Comparison of ENCODE assay signal across 1 cellular context in the genomic region with DNA sequence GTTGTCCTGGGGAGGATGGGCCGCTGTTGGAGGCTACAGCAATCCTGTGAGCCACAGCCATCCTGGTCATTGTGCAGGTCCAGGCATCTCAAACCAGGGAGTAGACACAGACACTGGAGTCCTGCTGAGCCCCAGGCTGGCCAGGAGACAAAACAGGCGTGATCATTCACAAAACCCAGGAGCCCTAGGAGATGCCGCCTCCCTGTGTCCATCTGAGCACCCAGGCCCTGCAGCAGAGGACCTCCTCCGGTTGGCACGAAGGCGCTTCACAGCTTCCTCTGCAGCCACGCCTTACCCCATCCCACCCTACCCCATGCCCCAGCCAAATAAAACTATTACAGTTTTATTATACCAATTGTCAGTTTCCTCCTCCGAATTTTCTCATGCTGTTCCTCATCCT.
TF ChIP-seq lines count a peak whose summit lies in the region.

No MANE protein-coding gene starts in this region.

TF ChIP-seq in K562, 482 proteins besides CTCF, POLR2A, EP300 and RAD21 (continued from another document):
- TF ChIP-seq, protein P1, sequence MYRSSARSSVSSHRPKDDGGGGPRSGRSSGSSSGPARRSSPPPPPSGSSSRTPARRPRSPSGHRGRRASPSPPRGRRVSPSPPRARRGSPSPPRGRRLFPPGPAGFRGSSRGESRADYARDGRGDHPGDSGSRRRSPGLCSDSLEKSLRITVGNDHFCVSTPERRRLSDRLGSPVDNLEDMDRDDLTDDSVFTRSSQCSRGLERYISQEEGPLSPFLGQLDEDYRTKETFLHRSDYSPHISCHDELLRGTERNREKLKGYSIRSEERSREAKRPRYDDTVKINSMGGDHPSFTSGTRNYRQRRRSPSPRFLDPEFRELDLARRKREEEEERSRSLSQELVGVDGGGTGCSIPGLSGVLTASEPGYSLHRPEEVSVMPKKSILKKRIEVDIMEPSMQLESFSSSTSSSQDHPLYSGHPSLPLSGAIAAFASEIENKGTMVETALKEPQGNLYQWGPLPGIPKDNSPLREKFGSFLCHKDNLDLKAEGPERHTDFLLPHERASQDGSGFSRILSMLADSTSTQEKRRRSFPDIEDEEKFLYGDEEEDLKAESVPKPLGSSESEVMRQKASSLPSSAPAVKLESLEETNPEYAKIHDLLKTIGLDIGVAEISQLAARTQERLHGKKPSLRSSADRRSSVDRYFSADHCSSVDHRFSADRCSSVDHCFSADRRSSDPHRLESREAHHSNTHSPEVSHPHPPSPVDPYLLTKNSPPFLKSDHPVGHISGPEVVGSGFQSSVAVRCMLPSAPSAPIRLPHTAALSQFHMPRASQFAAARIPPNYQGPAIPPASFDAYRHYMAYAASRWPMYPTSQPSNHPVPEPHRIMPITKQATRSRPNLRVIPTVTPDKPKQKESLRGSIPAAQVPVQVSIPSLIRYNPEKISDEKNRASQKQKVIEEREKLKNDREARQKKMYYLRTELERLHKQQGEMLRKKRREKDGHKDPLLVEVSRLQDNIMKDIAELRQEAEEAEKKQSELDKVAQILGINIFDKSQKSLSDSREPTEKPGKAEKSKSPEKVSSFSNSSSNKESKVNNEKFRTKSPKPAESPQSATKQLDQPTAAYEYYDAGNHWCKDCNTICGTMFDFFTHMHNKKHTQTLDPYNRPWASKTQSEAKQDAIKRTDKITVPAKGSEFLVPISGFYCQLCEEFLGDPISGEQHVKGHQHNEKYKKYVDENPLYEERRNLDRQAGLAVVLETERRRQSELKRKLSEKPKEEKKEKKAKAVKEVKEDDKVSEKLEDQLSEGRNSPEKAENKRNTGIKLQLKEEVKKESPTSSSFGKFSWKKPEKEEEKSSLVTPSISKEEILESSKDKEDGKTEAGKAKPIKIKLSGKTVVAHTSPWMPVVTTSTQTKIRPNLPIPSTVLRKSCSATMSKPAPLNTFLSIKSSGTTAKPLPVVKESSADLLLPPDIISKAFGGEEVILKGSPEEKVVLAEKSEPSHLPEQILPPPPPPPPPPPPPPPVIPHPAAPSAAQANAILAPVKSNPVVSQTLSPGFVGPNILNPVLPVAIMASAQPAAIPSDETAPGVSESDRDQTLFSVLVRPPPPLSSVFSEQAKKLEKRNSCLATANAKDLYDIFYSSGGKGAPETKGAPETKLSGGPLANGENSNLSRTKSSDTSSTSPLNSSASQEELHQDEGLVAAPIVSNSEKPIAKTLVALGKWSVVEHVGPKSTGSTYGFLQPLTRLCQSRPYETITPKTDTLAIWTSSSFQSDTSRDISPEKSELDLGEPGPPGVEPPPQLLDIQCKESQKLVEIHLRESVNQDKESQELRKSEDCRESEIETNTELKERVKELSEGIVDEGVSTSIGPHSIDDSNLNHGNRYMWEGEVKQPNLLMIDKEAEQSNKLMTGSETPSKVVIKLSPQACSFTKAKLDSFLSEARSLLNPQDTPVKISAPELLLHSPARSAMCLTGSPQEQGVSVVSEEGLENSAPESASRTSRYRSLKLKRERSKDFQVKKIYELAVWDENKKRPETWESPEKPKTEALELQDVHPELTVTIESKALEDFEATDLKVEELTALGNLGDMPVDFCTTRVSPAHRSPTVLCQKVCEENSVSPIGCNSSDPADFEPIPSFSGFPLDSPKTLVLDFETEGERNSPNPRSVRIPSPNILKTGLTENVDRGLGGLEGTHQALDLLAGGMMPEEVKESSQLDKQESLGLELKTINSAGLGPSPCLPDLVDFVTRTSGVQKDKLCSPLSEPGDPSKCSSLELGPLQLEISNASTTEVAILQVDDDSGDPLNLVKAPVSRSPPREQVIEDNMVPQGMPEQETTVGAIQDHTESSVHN (IDR thresholded peaks at IDR 0.05; ENCODE audit: borderline replicate concordance in 1 of 2, low read depth in 1 of 2), result no peak
- no peak for TF ChIP-seq PCBP1 (IDR thresholded peaks at IDR 0.05; ENCODE audit: low read depth, low read length, poor library complexity, severe bottlenecking)
- no peak for TF ChIP-seq ZNF408 (CRISPR knock-in tag; IDR thresholded peaks at IDR 0.05; ENCODE audit: low read depth)
- TF ChIP-seq, protein P2, sequence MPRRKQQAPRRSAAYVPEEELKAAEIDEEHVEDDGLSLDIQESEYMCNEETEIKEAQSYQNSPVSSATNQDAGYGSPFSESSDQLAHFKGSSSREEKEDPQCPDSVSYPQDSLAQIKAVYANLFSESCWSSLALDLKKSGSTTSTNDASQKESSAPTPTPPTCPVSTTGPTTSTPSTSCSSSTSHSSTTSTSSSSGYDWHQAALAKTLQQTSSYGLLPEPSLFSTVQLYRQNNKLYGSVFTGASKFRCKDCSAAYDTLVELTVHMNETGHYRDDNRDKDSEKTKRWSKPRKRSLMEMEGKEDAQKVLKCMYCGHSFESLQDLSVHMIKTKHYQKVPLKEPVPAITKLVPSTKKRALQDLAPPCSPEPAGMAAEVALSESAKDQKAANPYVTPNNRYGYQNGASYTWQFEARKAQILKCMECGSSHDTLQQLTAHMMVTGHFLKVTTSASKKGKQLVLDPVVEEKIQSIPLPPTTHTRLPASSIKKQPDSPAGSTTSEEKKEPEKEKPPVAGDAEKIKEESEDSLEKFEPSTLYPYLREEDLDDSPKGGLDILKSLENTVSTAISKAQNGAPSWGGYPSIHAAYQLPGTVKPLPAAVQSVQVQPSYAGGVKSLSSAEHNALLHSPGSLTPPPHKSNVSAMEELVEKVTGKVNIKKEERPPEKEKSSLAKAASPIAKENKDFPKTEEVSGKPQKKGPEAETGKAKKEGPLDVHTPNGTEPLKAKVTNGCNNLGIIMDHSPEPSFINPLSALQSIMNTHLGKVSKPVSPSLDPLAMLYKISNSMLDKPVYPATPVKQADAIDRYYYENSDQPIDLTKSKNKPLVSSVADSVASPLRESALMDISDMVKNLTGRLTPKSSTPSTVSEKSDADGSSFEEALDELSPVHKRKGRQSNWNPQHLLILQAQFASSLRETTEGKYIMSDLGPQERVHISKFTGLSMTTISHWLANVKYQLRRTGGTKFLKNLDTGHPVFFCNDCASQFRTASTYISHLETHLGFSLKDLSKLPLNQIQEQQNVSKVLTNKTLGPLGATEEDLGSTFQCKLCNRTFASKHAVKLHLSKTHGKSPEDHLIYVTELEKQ (CRISPR knock-in tag; IDR thresholded peaks at IDR 0.05), result no peak
- no peak for TF ChIP-seq ZBTB17 (CRISPR knock-in tag; IDR thresholded peaks at IDR 0.05)
- no peak for TF ChIP-seq NBN (IDR thresholded peaks at IDR 0.05; ENCODE audit: low read depth)
- no peak for TF ChIP-seq BACH1 (tag; IDR thresholded peaks at IDR 0.05)
- TF ChIP-seq ETV5 (CRISPR knock-in tag; IDR thresholded peaks at IDR 0.05; ENCODE audit: low read depth), result no peak
- TF ChIP-seq ADNP (tag; IDR thresholded peaks at IDR 0.05), result no peak
- no peak for TF ChIP-seq COPS2 (conservative IDR thresholded peaks at IDR 0.05)
- no peak for TF ChIP-seq SOX6 (IDR thresholded peaks at IDR 0.05)
- no peak for TF ChIP-seq XRCC3 (IDR thresholded peaks at IDR 0.05)
- no peak for TF ChIP-seq KDM5B (IDR thresholded peaks at IDR 0.05; ENCODE audit: insufficient replicate concordance, low read depth, low read length)
- no peak for TF ChIP-seq ZNF436 (CRISPR knock-in tag; IDR thresholded peaks at IDR 0.05)
- no peak for TF ChIP-seq ZNF239 (CRISPR knock-in tag; IDR thresholded peaks at IDR 0.05)
